In the genomic region with DNA sequence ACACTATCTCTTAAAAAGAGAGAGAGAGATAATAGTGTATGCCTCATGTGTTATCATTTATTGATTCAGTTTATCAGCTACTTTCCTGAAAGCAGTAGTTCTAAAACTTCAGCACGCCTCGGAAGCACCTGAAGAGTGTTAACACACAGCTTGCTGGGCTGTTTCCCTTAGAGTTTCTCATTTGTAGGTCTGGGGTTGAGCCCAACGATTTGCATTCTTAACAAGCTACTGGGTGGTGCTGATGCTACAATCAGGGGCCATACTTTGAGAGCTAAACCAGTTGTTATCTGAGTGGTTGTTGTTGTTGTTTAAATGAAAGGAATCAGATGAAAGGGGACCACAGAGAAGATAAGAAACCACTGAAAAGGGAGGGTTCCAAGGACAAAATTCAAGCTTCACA, we compare ENCODE assay signal across 17 cellular contexts. TPM values are rescaled to one million over a fixed set of nuclear protein-coding genes. Genes with fewer than 3 reads are reported as not detected.
DNase-seq lines count a peak whose midpoint lies in the region; ATAC-seq, FAIRE-seq and TF ChIP-seq lines count a peak whose summit lies in the region.
"Had no signal": no experiment of that assay in that cellular context is flagged by ENCODE, and none has a peak within 500 bp of the region (broad histone marks: within the 10 kb centered on the region; RNA-seq: fewer than 3 reads in every experiment).

No MANE protein-coding gene starts in this region.

- H3K27ac ChIP-seq in HEK293 (ENCODE audit: extremely low read depth, low read depth, low read length) (no peak overlapping the region), OCI-LY1 (ENCODE audit: low read depth, low read length, poor library complexity, severe bottlenecking) (no peak overlapping the region), H1 (ENCODE audit: low read depth, low read length) (no peak overlapping the region), mesendoderm (ENCODE audit: low read depth, low read length) (no peak overlapping the region), neuronal stem cell (replicated peaks; ENCODE audit: low read length) (no peak overlapping the region)
- H3K27ac ChIP-seq: BLaER1 had no signal

- intact Hi-C loops in Right ventricle myocardium superior (cut with DNase I): no loop called here

- no peak overlapping the region for H3K4me2 ChIP-seq in OCI-LY1 (ENCODE audit: low read length)
- H3K4me2 ChIP-seq in H1 (ENCODE audit: insufficient read depth in 1 of 2, low read depth in 2 of 2, low read length in 2 of 2): no peak overlapping the region
- H3K4me2 ChIP-seq in mesendoderm (ENCODE audit: low read length): no peak overlapping the region
- no peak overlapping the region for H3K4me2 ChIP-seq in neuronal stem cell (ENCODE audit: insufficient read depth, low read length, poor library complexity, severe bottlenecking)
- H3K4me2 ChIP-seq: BLaER1 had no signal

- no peak for FAIRE-seq in H1 (lab: Jason Lieb, UNC)
- FAIRE-seq: GM12892 had no signal

- TF ChIP-seq RAD21 in H1 (IDR thresholded peaks at IDR 0.05 in 1 of 2, conservative IDR thresholded peaks at IDR 0.05 in 1 of 2; ENCODE audit: low read depth in 2 of 2, low read length in 2 of 2): no peak

- no peaks in the 10 kb centered on the region for H3K9me3 Mint-ChIP-seq in T-helper 2 cell treated with Interferon-gamma antibody and Interleukin-4, amounts not matched to agents 5 μg/mL and 100 μg/mL, for 36 hours
- H3K9me3 Mint-ChIP-seq: H9 had no signal

- H3K36me3 ChIP-seq in HEK293 (ENCODE audit: control insufficient read depth in 2 of 2, insufficient read depth in 1 of 2, low read length in 2 of 2) (peaks cover 0 to 4% of the 10 kb centered on the region in 2 experiments; a peak in 1 of 3 replicates), OCI-LY1 (ENCODE audit: insufficient read depth, low read length) (no peaks in the 10 kb centered on the region), H1 (ENCODE audit: control insufficient read depth in 2 of 4, insufficient read depth in 4 of 4, low read length in 3 of 4) (no peaks in the 10 kb centered on the region), mesendoderm (ENCODE audit: control insufficient read depth, insufficient read depth, low read length) (no peaks in the 10 kb centered on the region), neuronal stem cell (replicated peaks in 1 of 2; ENCODE audit: control insufficient read depth in 2 of 2, insufficient read depth in 2 of 2, low read length in 2 of 2) (no peaks in the 10 kb centered on the region)
- H3K36me3 ChIP-seq: BLaER1 had no signal

- H3K9me3 ChIP-seq in HEK293 (ENCODE audit: control insufficient read depth, insufficient read depth, low read depth, low read length) (no peaks in the 10 kb centered on the region), OCI-LY1 (ENCODE audit: low read length) (no peaks in the 10 kb centered on the region), H1 (ENCODE audit: insufficient read depth in 2 of 2, low read depth in 1 of 2, low read length in 1 of 2) (no peaks in the 10 kb centered on the region), neuronal stem cell (replicated peaks in 1 of 2; ENCODE audit: control insufficient read depth in 2 of 2, insufficient read depth in 1 of 2, low read depth in 1 of 2, low read length in 2 of 2) (no peaks in the 10 kb centered on the region)
- H3K9me3 ChIP-seq: BLaER1 had no signal

- no peak for TF ChIP-seq CTCF in HEK293 (tag by site-specific recombination; IDR thresholded peaks at IDR 0.05)
- no peak for TF ChIP-seq CTCF in OCI-LY1 (IDR thresholded peaks at IDR 0.05; ENCODE audit: low read length)
- no peak for TF ChIP-seq CTCF in H1 (IDR thresholded peaks at IDR 0.05; ENCODE audit: control extremely low read depth in 1 of 3, insufficient read depth in 1 of 3, low read depth in 1 of 3, low read length in 3 of 3)

- H3K4ac ChIP-seq in H1 (replicated peaks; ENCODE audit: insufficient read length, low read depth, low read length) (no peak overlapping the region), mesendoderm (ENCODE audit: low read depth, low read length) (no peak overlapping the region), neuronal stem cell (ENCODE audit: low read length) (no peak overlapping the region)

- H3K4me1 Mint-ChIP-seq in T-helper 2 cell treated with Interferon-gamma antibody and Interleukin-4, amounts not matched to agents 5 μg/mL and 100 μg/mL, for 36 hours (ENCODE audit: low read depth): no peaks in the 10 kb centered on the region
- H3K4me1 Mint-ChIP-seq: CD14-positive monocyte; CD4-positive, alpha-beta memory T cell had no signal

- H3K56ac ChIP-seq in H1 (replicated peaks; ENCODE audit: insufficient read length, low read depth, low read length): no peak overlapping the region
- no peak overlapping the region for H3K56ac ChIP-seq in mesendoderm (ENCODE audit: low read length)

- H2BK12ac ChIP-seq in H1 (ENCODE audit: low read depth, low read length) (no peak overlapping the region), neuronal stem cell (ENCODE audit: low read length) (no peak overlapping the region)

- H4K20me1 ChIP-seq in OCI-LY1 (ENCODE audit: insufficient read depth, low read length) (no peaks in the 10 kb centered on the region), H1 (replicated peaks in 1 of 2; ENCODE audit: control insufficient read depth in 1 of 2, insufficient read depth in 2 of 2, low read length in 2 of 2) (no peaks in the 10 kb centered on the region)
- H4K20me1 ChIP-seq: BLaER1 had no signal

- H3K4me3 ChIP-seq in HEK293 (ENCODE audit: low read depth, low read length) (no peak overlapping the region), OCI-LY1 (ENCODE audit: low read depth, low read length, poor library complexity, severe bottlenecking) (no peak overlapping the region), H1 (ENCODE audit: extremely low read depth in 1 of 4, insufficient read depth in 2 of 4, low read depth in 3 of 4, low read length in 4 of 4) (no peak overlapping the region), mesendoderm (ENCODE audit: low read length) (no peak overlapping the region), neuronal stem cell (ENCODE audit: low read length in 2 of 2) (no peak overlapping the region)
- H3K4me3 ChIP-seq: BLaER1 had no signal

- H3K4me3 Mint-ChIP-seq in T-helper 2 cell treated with Interferon-gamma antibody and Interleukin-4, amounts not matched to agents 5 μg/mL and 100 μg/mL, for 36 hours: no peak overlapping the region
- H3K4me3 Mint-ChIP-seq: CD14-positive monocyte; CD4-positive, alpha-beta memory T cell; H9 had no signal

- H2AFZ ChIP-seq in OCI-LY1 (ENCODE audit: low read length): 0 out of 2 replicates have a peak overlapping the region, but pooled peaks have one; percentile 46
- H2AFZ ChIP-seq in H1 (ENCODE audit: low read length): 0 out of 2 replicates have a peak overlapping the region, but pooled peaks have one; percentile 39
- H2AFZ ChIP-seq in neuronal stem cell (ENCODE audit: low read length): no peak overlapping the region

- H4K91ac ChIP-seq in H1 (replicated peaks; ENCODE audit: insufficient read length, low read length) (no peak overlapping the region), neuronal stem cell (ENCODE audit: low read depth, low read length, poor library complexity) (no peak overlapping the region)

- WGBS in H1 (ENCODE audit: extremely low coverage in 1 of 2, insufficient coverage in 1 of 2, insufficient read length in 1 of 2, insufficient replicate concordance in 2 of 2, low coverage in 1 of 2, low lambda C conversion rate in 2 of 2, missing lambda C conversion rate in 1 of 2), 2 experiments: 84% methylated on average over 3 of the region's 3 CpGs; no CpG with 5 or more reads in 1 of the 2 experiments
- WGBS in mesendoderm (ENCODE audit: extremely low coverage, insufficient coverage, low lambda C conversion rate): no CpG with 5 or more reads among the region's 3 CpGs
- WGBS in neuronal stem cell (ENCODE audit: extremely low coverage in 2 of 2, insufficient read length in 2 of 2, insufficient replicate concordance in 1 of 2), 2 donors: no CpG with 5 or more reads among the region's 3 CpGs

- H3K79me1 ChIP-seq in H1 (ENCODE audit: low read depth, low read length) (no peaks in the 10 kb centered on the region), mesendoderm (ENCODE audit: low read length) (no peaks in the 10 kb centered on the region), neuronal stem cell (ENCODE audit: low read depth, low read length) (no peaks in the 10 kb centered on the region)

- CTCF ChIA-PET in HEK293 (lab: Yijun Ruan, JAX) (interaction anchor here (0.6 to 2.6 kb wide), 2 partner anchors 28 to 232 kb away, joined by 3 to 12 read pairs; no protein-coding TSS in a partner anchor), H1 (lab: Charles Lee; ENCODE audit: partially characterized antibody) (interaction anchor here (0.6 to 3.0 kb wide), 8 partner anchors 11 to 848 kb away, joined by 3 to 9 read pairs (median 3); no protein-coding TSS in a partner anchor)

- DNase-seq in H1 (ENCODE audit: low read depth in 1 of 2, low spot score in 2 of 2) (no peak), mesendoderm (peak; percentile 75), KBM-7 (no peak), Right ventricle myocardium superior (no peak), neuronal stem cell (ENCODE audit: low spot score) (no peak)
- no peak for DNase-seq in T-helper 2 cell treated with Interferon-gamma antibody and Interleukin-4, amounts not matched to agents 5 μg/mL and 100 μg/mL, for 36 hours (ENCODE audit: low spot score)
- DNase-seq: CD4-positive, alpha-beta memory T cell; GDM1; GOT3; H9 had no signal

- no peaks in the 10 kb centered on the region for H3K27me3 ChIP-seq in OCI-LY1 (ENCODE audit: insufficient read depth, low read length)
- no peaks in the 10 kb centered on the region for H3K27me3 ChIP-seq in H1 (replicated peaks in 1 of 4; ENCODE audit: control insufficient read depth in 3 of 4, extremely low read depth in 1 of 4, insufficient read depth in 3 of 4, low read length in 3 of 4)
- no peaks in the 10 kb centered on the region for H3K27me3 ChIP-seq in mesendoderm (ENCODE audit: insufficient read depth, low read length, poor library complexity)
- peaks cover 0 to 11% (median 0%) of the 10 kb centered on the region in 3 experiments for H3K27me3 ChIP-seq in neuronal stem cell (ENCODE audit: control insufficient read depth in 3 of 3, insufficient read depth in 3 of 3, low read depth in 1 of 3, low read length in 3 of 3)
- H3K27me3 ChIP-seq: BLaER1 had no signal

- H3F3A ChIP-seq in OCI-LY1 (ENCODE audit: insufficient read depth, low read length): no peaks in the 10 kb centered on the region; the same call in 1 of the 2 replicates

- H3K23ac ChIP-seq in H1 (ENCODE audit: insufficient read length) (no peak overlapping the region), mesendoderm (ENCODE audit: low read length) (no peak overlapping the region), neuronal stem cell (ENCODE audit: low read depth, low read length, poor library complexity) (no peak overlapping the region)

- no peak for ATAC-seq in Right ventricle myocardium superior (ENCODE audit: poor library complexity)

- H4K5ac ChIP-seq in H1 (ENCODE audit: insufficient read length, low read depth, low read length) (no peak overlapping the region), mesendoderm (ENCODE audit: low read length) (no peak overlapping the region)

- H3K9ac ChIP-seq in OCI-LY1 (ENCODE audit: low read length) (no peak overlapping the region), H1 (replicated peaks in 1 of 4; ENCODE audit: extremely low read depth in 1 of 4, low read depth in 3 of 4, low read length in 3 of 4) (no peak overlapping the region), mesendoderm (ENCODE audit: low read length) (no peak overlapping the region), neuronal stem cell (ENCODE audit: low read depth, low read length, poor library complexity) (no peak overlapping the region)
- H3K9ac ChIP-seq: BLaER1 had no signal

- no peak for TF ChIP-seq POLR2A in H1 (IDR thresholded peaks at IDR 0.05; ENCODE audit: control extremely low read depth in 1 of 2, low read depth in 2 of 2, low read length in 2 of 2)

- no peaks in the 10 kb centered on the region for H3K36me3 Mint-ChIP-seq in T-helper 2 cell treated with Interferon-gamma antibody and Interleukin-4, amounts not matched to agents 5 μg/mL and 100 μg/mL, for 36 hours (ENCODE audit: low read depth)
- H3K36me3 Mint-ChIP-seq: CD14-positive monocyte; CD4-positive, alpha-beta memory T cell had no signal

- no peak overlapping the region for H3K27ac Mint-ChIP-seq in T-helper 2 cell treated with Interferon-gamma antibody and Interleukin-4, amounts not matched to agents 5 μg/mL and 100 μg/mL, for 36 hours
- H3K27ac Mint-ChIP-seq: CD14-positive monocyte; CD4-positive, alpha-beta memory T cell; H9 had no signal

- POLR2A ChIA-PET in HEK293 (lab: Yijun Ruan, JAX): interaction anchor here (1.9 kb wide), 1 partner anchor 33 kb away, joined by 4 read pairs; the partner anchor contains the start of gene SIM1
- POLR2A ChIA-PET in H1 (lab: Charles Lee; ENCODE audit: partially characterized antibody): interaction anchor here (0.6 to 1.2 kb wide), 2 partner anchors 11 to 78 kb away, joined by 3 read pairs; no protein-coding TSS in a partner anchor

- no peak overlapping the region for H2BK120ac ChIP-seq in H1 (replicated peaks; ENCODE audit: low read depth, low read length)
- no peak overlapping the region for H2BK120ac ChIP-seq in mesendoderm (ENCODE audit: low read depth, low read length)
- no peak overlapping the region for H2BK120ac ChIP-seq in neuronal stem cell (ENCODE audit: low read depth, low read length)

- no peak overlapping the region for H2AK5ac ChIP-seq in H1 (ENCODE audit: low read depth, low read length)
- H2AK5ac ChIP-seq in mesendoderm (ENCODE audit: low read length): no peak overlapping the region
- H2AK5ac ChIP-seq in neuronal stem cell (ENCODE audit: low read depth, low read length): no peak overlapping the region

- H3K18ac ChIP-seq in H1 (ENCODE audit: extremely low read depth, low read length): no peak overlapping the region
- no peak overlapping the region for H3K18ac ChIP-seq in mesendoderm (ENCODE audit: low read length)
- no peak overlapping the region for H3K18ac ChIP-seq in neuronal stem cell (ENCODE audit: low read length)

- no peak overlapping the region for H3K14ac ChIP-seq in H1 (ENCODE audit: insufficient read length)
- H3K14ac ChIP-seq in neuronal stem cell (ENCODE audit: low read length): no peak overlapping the region

- H3K23me2 ChIP-seq in H1 (ENCODE audit: low read depth, low read length): no peaks in the 10 kb centered on the region

- TF ChIP-seq EP300 in H1 (IDR thresholded peaks at IDR 0.05; ENCODE audit: borderline replicate concordance in 1 of 2, low read depth in 2 of 2, low read length in 2 of 2): no peak

- H3K9me2 ChIP-seq in OCI-LY1 (ENCODE audit: low read depth, low read length): no peaks in the 10 kb centered on the region

- H3K27me3 Mint-ChIP-seq in T-helper 2 cell treated with Interferon-gamma antibody and Interleukin-4, amounts not matched to agents 5 μg/mL and 100 μg/mL, for 36 hours (ENCODE audit: low read depth): peaks cover 21% of the 10 kb centered on the region

- no peak overlapping the region for H2BK20ac ChIP-seq in H1 (ENCODE audit: low read length)

- in situ Hi-C loops in KBM-7 (cut with MboI; ENCODE audit: low pct_unique_long_range_greater_than_20kb, low sequenced_read_pairs): no loop called here

- H3K4me1 ChIP-seq in HEK293 (ENCODE audit: control insufficient read depth, insufficient read depth, low read length) (no peaks in the 10 kb centered on the region), OCI-LY1 (ENCODE audit: insufficient read depth, low read length, severe bottlenecking) (peaks cover 18% of the 10 kb centered on the region), H1 (replicated peaks in 1 of 4; ENCODE audit: control insufficient read depth in 3 of 4, insufficient read depth in 4 of 4, low read length in 3 of 4) (peaks cover 0 to 9% (median 2%) of the 10 kb centered on the region in 4 experiments; a peak in 2 of 7 replicates), mesendoderm (ENCODE audit: control insufficient read depth, low read depth, low read length) (peaks cover 10% of the 10 kb centered on the region), neuronal stem cell (ENCODE audit: control insufficient read depth in 2 of 2, insufficient read depth in 1 of 2, low read depth in 1 of 2, low read length in 2 of 2) (peaks cover 0 to 12% of the 10 kb centered on the region in 2 donors)
- H3K4me1 ChIP-seq: BLaER1 had no signal

- H4K8ac ChIP-seq in H1 (ENCODE audit: extremely low read depth, insufficient read depth, low read length) (no peak overlapping the region), mesendoderm (ENCODE audit: low read depth, low read length) (no peak overlapping the region), neuronal stem cell (ENCODE audit: low read depth, low read length) (no peak overlapping the region)

- H3K79me2 ChIP-seq in OCI-LY1 (ENCODE audit: insufficient read depth, low read length) (no peaks in the 10 kb centered on the region), H1 (ENCODE audit: control insufficient read depth in 1 of 2, insufficient read depth in 2 of 2, low read length in 2 of 2) (no peaks in the 10 kb centered on the region), mesendoderm (ENCODE audit: control insufficient read depth, insufficient read depth, low read length) (no peaks in the 10 kb centered on the region)

- no peak overlapping the region for H2BK5ac ChIP-seq in H1 (ENCODE audit: low read depth, low read length)
- no peak overlapping the region for H2BK5ac ChIP-seq in mesendoderm (ENCODE audit: low read length)
- no peak overlapping the region for H2BK5ac ChIP-seq in neuronal stem cell (ENCODE audit: low read length)

- H2BK15ac ChIP-seq in H1 (ENCODE audit: low read length) (no peak overlapping the region), mesendoderm (replicated peaks; ENCODE audit: low read depth) (no peak overlapping the region), neuronal stem cell (ENCODE audit: low read length) (no peak overlapping the region)

RNA-seq across cellular contexts. Expression of gene SIM1, which starts 32.6 kb away (rescaled TPM):
- 0.39 and 0.61 TPM in 2 replicates for total RNA-seq in H1 (2021; fragmentation: NEBNext Ultra II Directional; extraction: Animal tissue kit (Norgen Biotek cat#: 25700))
- polyA plus RNA-seq in H1 (2011; rRNA removed): 0.02 and 0.09 TPM in 2 replicates
- 0.03 TPM for polyA plus RNA-seq in H1 (2011; cell fraction: cytosol; rRNA removed)
- 0.11 TPM for polyA plus RNA-seq in H1 (2011; cell fraction: nucleus; rRNA removed)
- polyA plus RNA-seq in H1 (2012, experiment 1 of 2): 0.03 to 0.11 TPM (median 0.06 TPM) in 3 of 4 replicates, not detected in the other
- not detected for polyA plus RNA-seq in H1 (2012, experiment 2 of 2)
- 0.16 TPM for polyA plus RNA-seq in H1 (2013, experiment 1 of 2)
- polyA plus RNA-seq in H1 (2013, experiment 2 of 2): 0.17 TPM
- 0.10 and 0.13 TPM in 2 replicates for polyA minus RNA-seq in H1 (2011; rRNA and poly(A)+ RNA removed)
- polyA minus RNA-seq in H1 (2011; cell fraction: cytosol; rRNA and poly(A)+ RNA removed): not detected
- 0.80 TPM for polyA minus RNA-seq in H1 (2011; cell fraction: nucleus; rRNA and poly(A)+ RNA removed)
- 0.06 TPM for polyA plus RNA-seq in mesendoderm (2013, experiment 1 of 2)
- 0.06 TPM for polyA plus RNA-seq in mesendoderm (2013, experiment 2 of 2)
- not detected for total RNA-seq in Right ventricle myocardium superior
- not detected for polyA plus RNA-seq in neuronal stem cell (2013, experiment 1 of 2)
- not detected for polyA plus RNA-seq in neuronal stem cell (2013, experiment 2 of 2)
- total RNA-seq: CD4-positive, alpha-beta memory T cell; H9; HT-29 had no signal
- polyA plus RNA-seq: AG04450; CD14-positive monocyte; CD4-positive, alpha-beta memory T cell had no signal
